Comparison of ENCODE assay signal across 8 cellular contexts in genomic region chr12:12327802-12328201, GRCh38. TPM values are rescaled to one million over a fixed set of nuclear protein-coding genes. Genes with fewer than 3 reads are reported as not detected.
DNase-seq lines count a peak whose midpoint lies in the region; ATAC-seq and TF ChIP-seq lines count a peak whose summit lies in the region.

No MANE protein-coding gene starts in this region.

- peak overlapping the region; percentile 25; the same call in 1 of the 2 replicates for H3K4me2 ChIP-seq in HCT116 (ENCODE audit: low read length)

- no peaks in the 10 kb centered on the region for H3K9me3 Mint-ChIP-seq in T-helper 2 cell treated with Interferon-gamma antibody and Interleukin-4, amounts not matched to agents 5 μg/mL and 100 μg/mL, for 36 hours

- CTCF ChIA-PET in HCT116 (lab: Charles Lee) = interaction anchor here (0.7 to 3.0 kb wide), 15 partner anchors 9 to 410 kb away, joined by 3 to 22 read pairs (median 3); no protein-coding TSS in a partner anchor

- in situ Hi-C loops in brain microvascular endothelial cell (cut with HindIII; ENCODE audit: low pct_ligation_motif_present, low sequenced_read_pairs) = loop anchor here (25.0 kb wide), 1 partner anchor 241 kb away; no protein-coding TSS in a partner anchor

- no peak overlapping the region for H3K27ac ChIP-seq in HCT116 (ENCODE audit: low read depth, low read length)
- no peak overlapping the region for H3K27ac ChIP-seq in brain microvascular endothelial cell
- peak overlapping the region in 1 of 4 donors; percentile 8 for H3K27ac ChIP-seq in tibial nerve

- peak; percentile 59 to 79 (median 78) for TF ChIP-seq CTCF in HCT116 (IDR thresholded peaks at IDR 0.05 in 2 of 3, conservative IDR thresholded peaks at IDR 0.05 in 1 of 3; ENCODE audit: borderline replicate concordance in 1 of 3, insufficient read depth in 1 of 3, low read depth in 2 of 3, low read length in 2 of 3)
- TF ChIP-seq CTCF in brain microvascular endothelial cell (IDR thresholded peaks at IDR 0.05; ENCODE audit: low read depth, low read length, missing control alignments) = peak; percentile 54
- peak; percentile 55 to 76 (median 62) for TF ChIP-seq CTCF in tibial nerve (IDR thresholded peaks at IDR 0.05)

- H2AFZ ChIP-seq in HCT116 (ENCODE audit: low read depth, low read length, poor library complexity, severe bottlenecking) = peak overlapping the region; percentile 81

- DNase-seq in DMS 273 (lab: John Stamatoyannopoulos, UW; ENCODE audit: unreplicated experiment) (peak; percentile 71), HCT116 (ENCODE audit: low read depth, low spot score) (peak; percentile 62), NCI-H82 (lab: John Stamatoyannopoulos, UW) (peak; percentile 84), brain microvascular endothelial cell (peak; percentile 36), kidney glomerular epithelial cell (lab: John Stamatoyannopoulos, UW) (peak; percentile 43), tibial nerve (ENCODE audit: low spot score in 2 of 2) (peak in 1 of 2 donors; percentile 62)
- no peak for DNase-seq in T-helper 2 cell treated with Interferon-gamma antibody and Interleukin-4, amounts not matched to agents 5 μg/mL and 100 μg/mL, for 36 hours (ENCODE audit: low spot score)

- H3K27me3 ChIP-seq in HCT116 (ENCODE audit: insufficient read depth, low read length) (no peaks in the 10 kb centered on the region), brain microvascular endothelial cell (replicated peaks) (no peaks in the 10 kb centered on the region), tibial nerve (no peaks in the 10 kb centered on the region)

- H3K27me3 Mint-ChIP-seq in T-helper 2 cell treated with Interferon-gamma antibody and Interleukin-4, amounts not matched to agents 5 μg/mL and 100 μg/mL, for 36 hours (ENCODE audit: low read depth) = peaks cover 13% of the 10 kb centered on the region

- no peak for TF ChIP-seq EP300 in tibial nerve (IDR thresholded peaks at IDR 0.05)

- H4K20me1 ChIP-seq in HCT116 (ENCODE audit: insufficient read depth) = no peaks in the 10 kb centered on the region

- no TSS peak for BruUV-seq in HCT116 (replicated peaks; lab: Mats Ljungman, UMichigan)

- H3K27ac Mint-ChIP-seq in T-helper 2 cell treated with Interferon-gamma antibody and Interleukin-4, amounts not matched to agents 5 μg/mL and 100 μg/mL, for 36 hours = no peak overlapping the region

- no peaks in the 10 kb centered on the region for H3K79me2 ChIP-seq in HCT116 (ENCODE audit: insufficient read depth, low read length)

- H3K9me2 ChIP-seq in HCT116 (ENCODE audit: insufficient read depth) = no peaks in the 10 kb centered on the region

- peak; percentile 83 for TF ChIP-seq RAD21 in HCT116 (IDR thresholded peaks at IDR 0.05; ENCODE audit: low read depth)

- POLR2A ChIA-PET in HCT116 (lab: Charles Lee) = no interaction called here

- no peak overlapping the region for H3K4me3 ChIP-seq in HCT116 (replicated peaks in 1 of 2; ENCODE audit: low read depth in 1 of 2, low read length in 2 of 2)
- no peak overlapping the region for H3K4me3 ChIP-seq in brain microvascular endothelial cell (ENCODE audit: low read depth, low read length)
- H3K4me3 ChIP-seq in tibial nerve = no peak overlapping the region

- RAD21 ChIA-PET in HCT116 (lab: Charles Lee; ENCODE audit: low non-redundant PET in 1 of 2, low total read pairs in 2 of 2, uncharacterized antibody in 2 of 2, unreplicated experiment in 2 of 2) = interaction anchor here (0.8 to 1.5 kb wide), 3 partner anchors 8 to 246 kb away, joined by 3 to 5 read pairs (median 3); no protein-coding TSS in a partner anchor

- intact Hi-C loops in HCT116 (cut with micrococcal nuclease) = loop anchor here (1.0 to 2.0 kb wide), 2 partner anchors 291 to 374 kb away; no protein-coding TSS in a partner anchor

- 2 to 9% methylated on average over 1 of the region's 1 CpG for WGBS in tibial nerve, 2 donors

- H3K4me1 ChIP-seq in HCT116 (ENCODE audit: control insufficient read depth in 1 of 2, insufficient read depth in 2 of 2, low read length in 2 of 2) (peaks cover 0 to 5% of the 10 kb centered on the region in 2 experiments; a peak in 1 of 4 replicates), tibial nerve (peaks cover 0 to 10% (median 3%) of the 10 kb centered on the region in 4 donors)

- H3K4me3 Mint-ChIP-seq in T-helper 2 cell treated with Interferon-gamma antibody and Interleukin-4, amounts not matched to agents 5 μg/mL and 100 μg/mL, for 36 hours = no peak overlapping the region

- ATAC-seq in HCT116 = peak; percentile 80
- no peak for ATAC-seq in GM19463 (IDR thresholded peaks at IDR 0.05; ENCODE audit: unreplicated experiment)

- no peaks in the 10 kb centered on the region for H3K36me3 ChIP-seq in HCT116 (ENCODE audit: control insufficient read depth in 1 of 2, insufficient read depth in 2 of 2, low read length in 2 of 2)
- H3K36me3 ChIP-seq in brain microvascular endothelial cell (replicated peaks) = no peaks in the 10 kb centered on the region
- H3K36me3 ChIP-seq in tibial nerve = peaks cover 0 to 20% (median 0%) of the 10 kb centered on the region in 3 donors

- H3K9ac ChIP-seq in HCT116 (ENCODE audit: low read length) = no peak overlapping the region

- H3K4me1 Mint-ChIP-seq in T-helper 2 cell treated with Interferon-gamma antibody and Interleukin-4, amounts not matched to agents 5 μg/mL and 100 μg/mL, for 36 hours (ENCODE audit: low read depth) = peaks cover 4% of the 10 kb centered on the region

- no peak for TF ChIP-seq POLR2A in HCT116 (IDR thresholded peaks at IDR 0.05; ENCODE audit: borderline replicate concordance, extremely low read depth, insufficient read depth, insufficient read length)
- no peak for TF ChIP-seq POLR2A in tibial nerve (IDR thresholded peaks at IDR 0.05)

- H3K36me3 Mint-ChIP-seq in T-helper 2 cell treated with Interferon-gamma antibody and Interleukin-4, amounts not matched to agents 5 μg/mL and 100 μg/mL, for 36 hours (ENCODE audit: low read depth) = no peaks in the 10 kb centered on the region

- H3K9me3 ChIP-seq in HCT116 (ENCODE audit: control insufficient read depth in 1 of 2, insufficient read depth in 1 of 2, low read depth in 1 of 2, low read length in 2 of 2) = no peaks in the 10 kb centered on the region
- H3K9me3 ChIP-seq in tibial nerve = no peaks in the 10 kb centered on the region

TF ChIP-seq in HCT116, 20 proteins besides CTCF, POLR2A, EP300 and RAD21:
- TF ChIP-seq, protein P1, sequence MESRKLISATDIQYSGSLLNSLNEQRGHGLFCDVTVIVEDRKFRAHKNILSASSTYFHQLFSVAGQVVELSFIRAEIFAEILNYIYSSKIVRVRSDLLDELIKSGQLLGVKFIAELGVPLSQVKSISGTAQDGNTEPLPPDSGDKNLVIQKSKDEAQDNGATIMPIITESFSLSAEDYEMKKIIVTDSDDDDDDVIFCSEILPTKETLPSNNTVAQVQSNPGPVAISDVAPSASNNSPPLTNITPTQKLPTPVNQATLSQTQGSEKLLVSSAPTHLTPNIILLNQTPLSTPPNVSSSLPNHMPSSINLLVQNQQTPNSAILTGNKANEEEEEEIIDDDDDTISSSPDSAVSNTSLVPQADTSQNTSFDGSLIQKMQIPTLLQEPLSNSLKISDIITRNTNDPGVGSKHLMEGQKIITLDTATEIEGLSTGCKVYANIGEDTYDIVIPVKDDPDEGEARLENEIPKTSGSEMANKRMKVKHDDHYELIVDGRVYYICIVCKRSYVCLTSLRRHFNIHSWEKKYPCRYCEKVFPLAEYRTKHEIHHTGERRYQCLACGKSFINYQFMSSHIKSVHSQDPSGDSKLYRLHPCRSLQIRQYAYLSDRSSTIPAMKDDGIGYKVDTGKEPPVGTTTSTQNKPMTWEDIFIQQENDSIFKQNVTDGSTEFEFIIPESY (IDR thresholded peaks at IDR 0.05; ENCODE audit: extremely low read depth, insufficient replicate concordance, low read length) = no peak
- TF ChIP-seq ELF1 (IDR thresholded peaks at IDR 0.05; ENCODE audit: borderline replicate concordance, low read depth) = 0 out of 2 replicates have a peak, but pooled peaks have one; percentile 15

RNA-seq across cellular contexts. Expression of gene MANSC1, which starts 22.2 kb away (rescaled TPM):
- 0.20 TPM for total RNA-seq in HCT116 (2021; ENCODE audit: unreplicated experiment)
- polyA plus RNA-seq in HCT116 (2012) = 0.07 TPM in 1 of 2 replicates, not detected in the other
- 10 to 100 TPM in 2 of 4 donors, 1 to 10 TPM in 2; 7.9 to 11.6 (median 9.6) TPM for total RNA-seq in tibial nerve

RNA-seq across cellular contexts. Expression of gene BORCS5, which starts 29.1 kb away (rescaled TPM):
- total RNA-seq in HCT116 (2021; ENCODE audit: unreplicated experiment) = 8.7 TPM
- 8.2 and 8.4 TPM in 2 replicates for polyA plus RNA-seq in HCT116 (2012)
- 10 to 100 TPM; 14.2 to 45.0 (median 25.6) TPM for total RNA-seq in tibial nerve
